ENCODE assay signal across 24 cellular contexts in genomic region chr1:238488406-238488805, GRCh38.
"Had no signal": no experiment of that assay in that cellular context is flagged by ENCODE, and none has a peak within 500 bp of the region (broad histone marks: within the 10 kb centered on the region; RNA-seq: fewer than 3 reads in every experiment).

No MANE protein-coding gene starts in this region.

- H3K27ac Mint-ChIP-seq: activated naive CD4-positive, alpha-beta T cell treated with anti-CD3 and anti-CD28 coated beads, Interleukin-2, amount 50 U/mL, for 24 hours; activated T-cell treated with anti-CD3 and anti-CD28 coated beads, Interleukin-2, amount 50 U/mL, for 72 hours; dendritic cell treated with granulocyte-macrophage colony-stimulating factor and Interleukin-4, amounts not matched to agents 40 ng/mL and 50 ng/mL, for 4 days; natural killer cell; stimulated activated naive CD8-positive, alpha-beta T cell treated with anti-CD3 and anti-CD28 coated beads, Interleukin-15, amount 100 ng/mL, for 72 hours; type B pancreatic cell had no signal

- H3K4me2 ChIP-seq: hepatocyte, smooth muscle cell had no signal

- H3K27ac ChIP-seq: esophagus muscularis mucosa, hepatocyte, pancreas, right lobe of liver, suprapubic skin had no signal

- H3K27me3 Mint-ChIP-seq: activated naive CD4-positive, alpha-beta T cell treated with anti-CD3 and anti-CD28 coated beads, Interleukin-2, amount 50 U/mL, for 24 hours; dendritic cell treated with granulocyte-macrophage colony-stimulating factor and Interleukin-4, amounts not matched to agents 40 ng/mL and 50 ng/mL, for 4 days; stimulated activated naive CD8-positive, alpha-beta T cell treated with anti-CD3 and anti-CD28 coated beads, Interleukin-15, amount 100 ng/mL, for 72 hours; type B pancreatic cell had no signal

- H3K79me2 ChIP-seq: hepatocyte had no signal

- H3K9me3 ChIP-seq: esophagus muscularis mucosa, pancreas, right lobe of liver, suprapubic skin had no signal

- H3K27me3 ChIP-seq: esophagus muscularis mucosa, hepatocyte, pancreas, right lobe of liver, suprapubic skin had no signal

- H3K4me1 Mint-ChIP-seq: activated naive CD4-positive, alpha-beta T cell treated with anti-CD3 and anti-CD28 coated beads, Interleukin-2, amount 50 U/mL, for 24 hours; natural killer cell; stimulated activated naive CD8-positive, alpha-beta T cell treated with anti-CD3 and anti-CD28 coated beads, Interleukin-15, amount 100 ng/mL, for 72 hours had no signal

- H3K36me3 ChIP-seq: esophagus muscularis mucosa, pancreas, right lobe of liver, suprapubic skin had no signal

- H3K4me1 ChIP-seq: esophagus muscularis mucosa, pancreas, right lobe of liver, suprapubic skin had no signal

- FAIRE-seq: endothelial cell of umbilical vein, islet of Langerhans, pancreas had no signal

- DNase-seq: activated CD4-positive, alpha-beta T cell treated with anti-CD3 and anti-CD28 coated beads, Interleukin-2, amount 50 U/mL, for 1 hour; activated CD4-positive, CD25-positive, alpha-beta regulatory T cell treated with anti-CD3 and anti-CD28 coated beads, Interleukin-2, amount 50 U/mL, for 72 hours; activated CD8-positive, alpha-beta memory T cell treated with anti-CD3 and anti-CD28 coated beads, Interleukin-2, amount 50 U/mL, for 48 hours; activated effector memory CD4-positive, alpha-beta T cell treated with anti-CD3 and anti-CD28 coated beads, Interleukin-2, amount 50 U/mL, for 16 hours; activated T-cell treated with anti-CD3 and anti-CD28 coated beads, Interleukin-2, amount 50 U/mL, for 72 hours; effector memory CD4-positive, alpha-beta T cell; foreskin fibroblast; natural killer cell; pancreas; right lobe of liver; stimulated activated CD4-positive, alpha-beta T cell treated with anti-CD3 and anti-CD28 coated beads, Interleukin-4, amount 100 ng/mL, for 1 hour; stimulated activated naive CD8-positive, alpha-beta T cell treated with anti-CD3 and anti-CD28 coated beads, Interleukin-15, amount 100 ng/mL, for 72 hours; T-helper 1 cell; T-helper 9 cell had no signal

- H3K36me3 Mint-ChIP-seq: activated naive CD4-positive, alpha-beta T cell treated with anti-CD3 and anti-CD28 coated beads, Interleukin-2, amount 50 U/mL, for 24 hours; natural killer cell; type B pancreatic cell had no signal

- H3K4me3 Mint-ChIP-seq: activated naive CD4-positive, alpha-beta T cell treated with anti-CD3 and anti-CD28 coated beads, Interleukin-2, amount 50 U/mL, for 24 hours; activated T-cell treated with anti-CD3 and anti-CD28 coated beads, Interleukin-2, amount 50 U/mL, for 72 hours; dendritic cell treated with granulocyte-macrophage colony-stimulating factor and Interleukin-4, amounts not matched to agents 40 ng/mL and 50 ng/mL, for 4 days; natural killer cell; stimulated activated naive CD8-positive, alpha-beta T cell treated with anti-CD3 and anti-CD28 coated beads, Interleukin-15, amount 100 ng/mL, for 72 hours; type B pancreatic cell had no signal

- H3K9me3 Mint-ChIP-seq: dendritic cell treated with granulocyte-macrophage colony-stimulating factor and Interleukin-4, amounts not matched to agents 40 ng/mL and 50 ng/mL, for 4 days; type B pancreatic cell had no signal

- H2AFZ ChIP-seq: hepatocyte had no signal

- ATAC-seq: activated T-cell treated with anti-CD3 and anti-CD28 coated beads, Interleukin-2, amount 50 U/mL, for 72 hours; natural killer cell; pancreas; right lobe of liver; stimulated activated naive CD8-positive, alpha-beta T cell treated with anti-CD3 and anti-CD28 coated beads, Interleukin-15, amount 100 ng/mL, for 72 hours had no signal

- H3K4me3 ChIP-seq: esophagus muscularis mucosa, hepatocyte, lung, pancreas, right lobe of liver, smooth muscle cell, suprapubic skin had no signal
